9 cellular contexts compared by ENCODE assay signal in genomic region chr4:87839309-87839946, GRCh38. TPM values are rescaled to one million over a fixed set of nuclear protein-coding genes. Genes with fewer than 3 reads are reported as not detected.
DNase-seq lines count a peak whose midpoint lies in the region; ATAC-seq and TF ChIP-seq lines count a peak whose summit lies in the region.
"Had no signal": no experiment of that assay in that cellular context is flagged by ENCODE, and none has a peak within 500 bp of the region (broad histone marks: within the 10 kb centered on the region; RNA-seq: fewer than 3 reads in every experiment).

No MANE protein-coding gene starts in this region.

- H3K36me3 Mint-ChIP-seq in nephron (ENCODE audit: low read depth) = no peaks in the 10 kb centered on the region

- no peaks in the 10 kb centered on the region for H3K9me3 Mint-ChIP-seq in nephron

- H3K27me3 ChIP-seq in Panc1 (ENCODE audit: control insufficient read depth, insufficient read depth, low read length) = no peaks in the 10 kb centered on the region; the same call in 1 of the 2 replicates

- no peak overlapping the region for H3K27ac Mint-ChIP-seq in nephron

- no TSS peak for BruUV-seq in Panc1 (replicated peaks; lab: Mats Ljungman, UMichigan)

- H3K9me3 ChIP-seq in Panc1 (ENCODE audit: control insufficient read depth, insufficient read depth, low read depth, low read length) = no peaks in the 10 kb centered on the region

- CTCF ChIA-PET in Panc1 (lab: Charles Lee) = no interaction called here

- peak; percentile 69 for TF ChIP-seq CTCF in Panc1 (IDR thresholded peaks at IDR 0.05)
- TF ChIP-seq CTCF in epithelial cell of proximal tubule (conservative IDR thresholded peaks at IDR 0.05; ENCODE audit: low read depth, low read length) = peak; percentile 83
- peak; percentile 64 to 79 (median 78) for TF ChIP-seq CTCF in nephron (IDR thresholded peaks at IDR 0.05; ENCODE audit: unreplicated experiment in 3 of 3)

- in situ Hi-C loops in Panc1 (cut with HindIII; ENCODE audit: low pct_unique_long_range_greater_than_20kb, low sequenced_read_pairs) = no loop called here

- H3K27ac ChIP-seq in Panc1 (ENCODE audit: low read length) = no peak overlapping the region

- ATAC-seq in HG02798 (IDR thresholded peaks at IDR 0.05; ENCODE audit: poor library complexity, unreplicated experiment) (peak; percentile 74), Panc1 (no peak; the same call in 1 of the 2 replicates)

- H3K4me1 Mint-ChIP-seq in nephron = no peaks in the 10 kb centered on the region

- H3K4me1 ChIP-seq in Panc1 (ENCODE audit: control insufficient read depth, insufficient read depth, low read length) = no peaks in the 10 kb centered on the region

- intact Hi-C loops in Panc1 (cut with micrococcal nuclease; ENCODE audit: unreplicated experiment) = loop anchor here (1.0 to 2.0 kb wide), 2 partner anchors 160 to 295 kb away; no protein-coding TSS in a partner anchor

- H3K4me3 Mint-ChIP-seq in nephron = no peak overlapping the region

- POLR2A ChIA-PET in Panc1 (lab: Charles Lee) = no interaction called here

- H3K27me3 Mint-ChIP-seq in nephron (ENCODE audit: low read depth) = peaks cover 6% of the 10 kb centered on the region

- no peaks in the 10 kb centered on the region for H3K36me3 ChIP-seq in Panc1 (ENCODE audit: control insufficient read depth, insufficient read depth, low read length)

- H3K4me3 ChIP-seq in Panc1 (ENCODE audit: low read depth in 2 of 2, low read length in 2 of 2) = no peak overlapping the region
- no peak overlapping the region for H3K4me3 ChIP-seq in epithelial cell of proximal tubule (ENCODE audit: low read depth, low read length)

- DNase-seq in SHP77 (lab: John Stamatoyannopoulos, UW) (peak; percentile 13 to 22), SHP77 treated with DMSO at 0.1 percent for 48 hours (lab: John Stamatoyannopoulos, UW) (no peak), Panc1 (ENCODE audit: low read depth, low spot score) (no peak), epithelial cell of proximal tubule (ENCODE audit: low read depth) (no peak), NCI-H2107 (lab: John Stamatoyannopoulos, UW) (no peak)
- no peak for DNase-seq in central memory CD4-positive, alpha-beta T cell

RNA-seq across cellular contexts. Expression of gene MEPE, which starts 6.7 kb away (rescaled TPM):
- total RNA-seq in Panc1 (2021; ENCODE audit: unreplicated experiment) (not detected), epithelial cell of proximal tubule (not detected in 2 replicates)
- not detected for polyA plus RNA-seq in Panc1 (2012; ENCODE audit: insufficient read length)
- polyA plus RNA-seq: adipose tissue had no signal

RNA-seq across cellular contexts. Expression of gene IBSP, which starts 40.1 kb away (rescaled TPM):
- total RNA-seq in Panc1 (2021; ENCODE audit: unreplicated experiment) = not detected
- not detected for polyA plus RNA-seq in Panc1 (2012; ENCODE audit: insufficient read length)
- not detected in 2 replicates for total RNA-seq in epithelial cell of proximal tubule

Comparison
In these comparisons a context has a peak if more than half of its experiments do, and no peak if none do; other contexts are left out.
1. DNase-seq: peak in SHP77 (2 of 2); none in SHP77 treated with DMSO at 0.1 percent for 48 hours (single experiment), Panc1 (single experiment), epithelial cell of proximal tubule (single experiment), NCI-H2107 (single experiment) and central memory CD4-positive, alpha-beta T cell (single experiment).
2. Peak in every context shown above with its lines, with median percentiles within 50 percentile points of each other: CTCF ChIP-seq.